34 cellular contexts compared by ENCODE assay signal in the genomic region with DNA sequence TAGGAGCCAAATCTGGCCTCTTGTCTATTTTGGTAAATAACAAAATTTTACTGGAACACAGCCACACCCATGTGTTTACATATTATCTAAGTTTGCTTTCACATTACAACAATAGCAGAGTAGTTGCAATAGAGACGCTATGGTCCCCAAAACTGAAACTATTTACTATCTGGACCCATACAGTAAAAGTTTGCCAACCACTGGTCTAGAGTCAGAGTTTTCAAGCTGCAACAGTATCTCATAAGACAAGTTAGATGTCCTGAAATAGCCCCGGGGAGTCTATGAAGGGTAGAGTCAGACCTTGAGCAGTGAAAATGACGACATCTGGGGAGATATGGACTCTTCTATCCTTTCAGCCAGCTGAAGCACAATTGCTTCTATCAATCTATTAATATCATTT.
"Had no signal": no experiment of that assay in that cellular context is flagged by ENCODE, and none has a peak within 500 bp of the region (broad histone marks: within the 10 kb centered on the region; RNA-seq: fewer than 3 reads in every experiment).

No MANE protein-coding gene starts in this region.

- H3K27ac Mint-ChIP-seq: activated CD4-positive, alpha-beta memory T cell treated with anti-CD3 and anti-CD28 coated beads for 36 hours; activated CD4-positive, alpha-beta T cell treated with anti-CD3 and anti-CD28 coated beads, Interleukin-2, amount 10 ng/mL, durations not matched to agents 24 days and 14 days; activated naive CD4-positive, alpha-beta T cell treated with anti-CD3 and anti-CD28 coated beads, Interleukin-2, amount 10 ng/mL, durations not matched to agents 7 days and 5 days; dendritic cell treated with granulocyte-macrophage colony-stimulating factor and Interleukin-4, amounts not matched to agents 40 ng/mL and 50 ng/mL, for 4 days; endodermal cell; immature natural killer cell; mesothelial cell of epicardium; naive B cell; stimulated activated memory B cell treated with anti-CD40 and anti-IgM and Interleukin-4, amounts not matched to agents 10 μg/mL and 1 μg/mL and 100 μg/mL, for 72 hours; stimulated activated naive CD8-positive, alpha-beta T cell treated with anti-CD3 and anti-CD28 coated beads, Interleukin-15, amount 100 ng/mL, for 72 hours had no signal

- H3K4me1 Mint-ChIP-seq: activated CD4-positive, alpha-beta T cell treated with anti-CD3 and anti-CD28 coated beads, Interleukin-2, amount 10 ng/mL, durations not matched to agents 24 days and 14 days; activated naive CD4-positive, alpha-beta T cell treated with anti-CD3 and anti-CD28 coated beads, Interleukin-2, amount 10 ng/mL, durations not matched to agents 7 days and 5 days; central memory CD8-positive, alpha-beta T cell; endodermal cell; immature natural killer cell; naive B cell; neural crest cell; stimulated activated memory B cell treated with anti-CD40 and anti-IgM and Interleukin-4, amounts not matched to agents 10 μg/mL and 1 μg/mL and 100 μg/mL, for 72 hours; stimulated activated naive CD8-positive, alpha-beta T cell treated with anti-CD3 and anti-CD28 coated beads, Interleukin-15, amount 100 ng/mL, for 72 hours had no signal

- H3K27ac ChIP-seq: breast epithelium, pancreas, psoas muscle, sigmoid colon, upper lobe of left lung had no signal

- H3K9me3 ChIP-seq: pancreas, psoas muscle, sigmoid colon, upper lobe of left lung had no signal

- FAIRE-seq: kidney, pancreas, small intestine had no signal

- H3K27me3 ChIP-seq: breast epithelium, pancreas, sigmoid colon, upper lobe of left lung had no signal

- DNase-seq: activated CD4-positive, alpha-beta memory T cell treated with anti-CD3 and anti-CD28 coated beads for 36 hours; activated CD4-positive, CD25-positive, alpha-beta regulatory T cell treated with anti-CD3 and anti-CD28 coated beads, Interleukin-2, amount 50 U/mL, for 72 hours; activated CD8-positive, alpha-beta memory T cell treated with anti-CD3 and anti-CD28 coated beads, Interleukin-2, amount 50 U/mL, for 4 hours; activated gamma-delta T cell; activated naive CD4-positive, alpha-beta T cell treated with anti-CD3 and anti-CD28 coated beads, Interleukin-2, amount 10 ng/mL, durations not matched to agents 7 days and 5 days; activated T-cell treated with anti-CD3 and anti-CD28 coated beads, Interleukin-2, amount 50 U/mL, for 1 hour; amniotic stem cell; endodermal cell; foreskin fibroblast; head of caudate nucleus; hypothalamus; immature natural killer cell; kidney; left colon; naive B cell; nucleus accumbens; pancreas; psoas muscle; sigmoid colon; small intestine; stimulated activated CD4-positive, alpha-beta T cell treated with anti-CD3 and anti-CD28 coated beads, Interleukin-1b, Interleukin-23, amount 100 ng/mL, for 48 hours; stimulated activated CD4-positive, alpha-beta T cell treated with anti-CD3 and anti-CD28 coated beads, Interleukin-4, amount 100 ng/mL, for 4 hours; stimulated activated CD8-positive, alpha-beta memory T cell treated with anti-CD3 and anti-CD28 coated beads, Interleukin-4, amount 100 ng/mL, for 48 hours; stimulated activated naive CD8-positive, alpha-beta T cell treated with anti-CD3 and anti-CD28 coated beads, Interleukin-15, amount 100 ng/mL, for 72 hours; substantia nigra; upper lobe of left lung had no signal

- H3K36me3 ChIP-seq: breast epithelium, pancreas, sigmoid colon, upper lobe of left lung had no signal

- H3K4me3 ChIP-seq: breast epithelium, pancreas, psoas muscle, sigmoid colon, upper lobe of left lung had no signal

- H3K27me3 Mint-ChIP-seq: dendritic cell treated with granulocyte-macrophage colony-stimulating factor and Interleukin-4, amounts not matched to agents 40 ng/mL and 50 ng/mL, for 4 days; stimulated activated memory B cell treated with anti-CD40 and anti-IgM and Interleukin-4, amounts not matched to agents 10 μg/mL and 1 μg/mL and 100 μg/mL, for 72 hours had no signal

- ATAC-seq: esophagus mucosa; left colon; pancreas; stimulated activated memory B cell treated with anti-CD40 and anti-IgM and Interleukin-4, amounts not matched to agents 10 μg/mL and 1 μg/mL and 100 μg/mL, for 72 hours; stimulated activated naive CD8-positive, alpha-beta T cell treated with anti-CD3 and anti-CD28 coated beads, Interleukin-15, amount 100 ng/mL, for 72 hours had no signal

- H3K4me3 Mint-ChIP-seq: activated CD4-positive, alpha-beta memory T cell treated with anti-CD3 and anti-CD28 coated beads for 36 hours; activated CD4-positive, alpha-beta T cell treated with anti-CD3 and anti-CD28 coated beads, Interleukin-2, amount 10 ng/mL, durations not matched to agents 24 days and 14 days; activated naive CD4-positive, alpha-beta T cell treated with anti-CD3 and anti-CD28 coated beads, Interleukin-2, amount 10 ng/mL, durations not matched to agents 7 days and 5 days; central memory CD8-positive, alpha-beta T cell; dendritic cell treated with granulocyte-macrophage colony-stimulating factor and Interleukin-4, amounts not matched to agents 40 ng/mL and 50 ng/mL, for 4 days; endodermal cell; immature natural killer cell; mesothelial cell of epicardium; neural crest cell; stimulated activated memory B cell treated with anti-CD40 and anti-IgM and Interleukin-4, amounts not matched to agents 10 μg/mL and 1 μg/mL and 100 μg/mL, for 72 hours; stimulated activated naive CD8-positive, alpha-beta T cell treated with anti-CD3 and anti-CD28 coated beads, Interleukin-15, amount 100 ng/mL, for 72 hours had no signal

- H3K4me1 ChIP-seq: breast epithelium, pancreas, psoas muscle, sigmoid colon, upper lobe of left lung had no signal

- H3K9me3 Mint-ChIP-seq: activated CD4-positive, alpha-beta memory T cell treated with anti-CD3 and anti-CD28 coated beads for 36 hours; activated naive CD4-positive, alpha-beta T cell treated with anti-CD3 and anti-CD28 coated beads, Interleukin-2, amount 10 ng/mL, durations not matched to agents 7 days and 5 days; central memory CD8-positive, alpha-beta T cell; dendritic cell treated with granulocyte-macrophage colony-stimulating factor and Interleukin-4, amounts not matched to agents 40 ng/mL and 50 ng/mL, for 4 days; endodermal cell had no signal

- H3K36me3 Mint-ChIP-seq: activated CD4-positive, alpha-beta memory T cell treated with anti-CD3 and anti-CD28 coated beads for 36 hours; activated naive CD4-positive, alpha-beta T cell treated with anti-CD3 and anti-CD28 coated beads, Interleukin-2, amount 10 ng/mL, durations not matched to agents 7 days and 5 days; immature natural killer cell; mesothelial cell of epicardium; naive B cell; stimulated activated memory B cell treated with anti-CD40 and anti-IgM and Interleukin-4, amounts not matched to agents 10 μg/mL and 1 μg/mL and 100 μg/mL, for 72 hours had no signal
